Comparison of ENCODE assay signal across 8 cellular contexts in the genomic region with DNA sequence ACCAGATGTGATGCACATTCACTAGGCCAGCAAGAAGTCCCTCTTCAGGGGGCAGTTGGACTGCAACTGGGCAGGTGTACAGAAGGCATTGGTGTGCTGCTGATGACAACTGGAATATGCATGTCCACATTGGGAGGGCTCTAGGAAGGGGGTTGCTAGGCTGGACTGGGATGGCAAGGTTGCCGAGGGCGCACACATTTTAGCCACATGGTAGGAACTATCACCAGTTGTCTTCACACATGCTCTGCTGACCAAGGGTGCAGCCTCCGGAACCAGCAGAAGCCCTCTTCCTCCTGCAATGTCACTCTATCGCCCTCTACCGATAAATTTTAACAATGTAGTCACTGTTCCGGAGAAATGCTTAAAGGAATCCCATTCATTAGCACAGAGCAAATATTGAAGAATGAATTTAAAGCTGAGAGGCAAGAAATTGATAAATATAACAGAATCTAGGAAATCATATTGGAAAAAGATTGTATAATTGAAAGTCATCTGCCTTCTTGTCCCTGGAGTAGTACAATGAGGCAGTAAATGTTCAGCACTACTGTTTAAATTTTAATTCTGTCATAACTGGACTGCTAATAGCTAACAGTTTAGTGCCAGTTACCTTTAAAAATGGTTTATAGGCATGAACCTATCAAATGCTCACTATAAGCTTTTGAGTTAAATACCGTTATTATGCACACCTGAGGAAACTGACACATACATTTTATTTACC. TPM values are rescaled to one million over a fixed set of nuclear protein-coding genes. Genes with fewer than 3 reads are reported as not detected.
A peak's percentile ranks its signal among the peaks of the same experiment; 100 is the strongest.
DNase-seq lines count a peak whose midpoint lies in the region; ATAC-seq and TF ChIP-seq lines count a peak whose summit lies in the region.

No MANE protein-coding gene starts in this region.

- peak; percentile 71 for TF ChIP-seq CTCF in neural cell (IDR thresholded peaks at IDR 0.05; ENCODE audit: poor library complexity, severe bottlenecking)

- H3K4me3 ChIP-seq in neural cell (ENCODE audit: low read length) = no peak overlapping the region

- no peaks in the 10 kb centered on the region for H3K9me2 ChIP-seq in neural cell (ENCODE audit: insufficient read depth, low read length)

- H2AFZ ChIP-seq in neural cell (ENCODE audit: low read depth, low read length) = no peak overlapping the region

- TF ChIP-seq EP300 in neural cell (conservative IDR thresholded peaks at IDR 0.05; ENCODE audit: poor library complexity, severe bottlenecking) = no peak

- no peak overlapping the region for H3K4me2 ChIP-seq in neural cell (ENCODE audit: low read length)

- H3K36me3 ChIP-seq in neural cell (ENCODE audit: insufficient read depth, low read length) = no peaks in the 10 kb centered on the region

- H4K20me1 ChIP-seq in neural cell (ENCODE audit: insufficient read depth) = no peaks in the 10 kb centered on the region

- H3F3A ChIP-seq in neural cell (ENCODE audit: insufficient read depth, low read length, poor library complexity, severe bottlenecking) = no peaks in the 10 kb centered on the region

- no peak overlapping the region for H3K9ac ChIP-seq in neural cell (ENCODE audit: low read length)

- DNase-seq in EH (ENCODE audit: low read depth) (peak; percentile 74), NCI-H526 treated with DMSO at 0.1 percent for 48 hours (lab: John Stamatoyannopoulos, UW) (peak; percentile 69), fibroblast of peridontal ligament (ENCODE audit: extremely low read depth) (peak; percentile 78), GF-D8 (lab: John Stamatoyannopoulos, UW) (no peak)
- DNase-seq in activated CD4-positive, alpha-beta T cell treated with anti-CD3 and anti-CD28 coated beads, Interleukin-2, amount 50 U/mL, for 4 hours = peak; percentile 4 to 17

- TF ChIP-seq RAD21 in neural cell (conservative IDR thresholded peaks at IDR 0.05) = peak; percentile 67

- H3K27ac ChIP-seq in neural cell (ENCODE audit: low read length) = no peak overlapping the region

- no peaks in the 10 kb centered on the region for H3K9me3 ChIP-seq in neural cell (ENCODE audit: low read length)

- H3K27me3 ChIP-seq in neural cell (ENCODE audit: insufficient read depth, low read depth, low read length) = no peaks in the 10 kb centered on the region

- ATAC-seq in GM19468 (IDR thresholded peaks at IDR 0.05; ENCODE audit: extremely low read depth, unreplicated experiment) = peak; percentile 69
- ATAC-seq in HG03460 (IDR thresholded peaks at IDR 0.05; ENCODE audit: unreplicated experiment) = peak; percentile 94

- H3K79me2 ChIP-seq in neural cell (replicated peaks; ENCODE audit: insufficient read depth, low read length) = no peaks in the 10 kb centered on the region

TF ChIP-seq in neural cell, 6 proteins besides CTCF, POLR2A, EP300 and RAD21:
- TF ChIP-seq POLR2AphosphoS5 (IDR thresholded peaks at IDR 0.05) (no peak), SMC3 (conservative IDR thresholded peaks at IDR 0.05; ENCODE audit: poor library complexity) (peak; percentile 57)
TF ChIP-seq in neural cell: peak in this region for 1.

RNA-seq across cellular contexts. Expression of gene LYSMD4, which starts 22.6 kb away (rescaled TPM):
- polyA plus RNA-seq in neural cell = 57.5 and 61.4 TPM in 2 replicates
- polyA minus RNA-seq in neural cell = 35.3 and 37.2 TPM in 2 replicates
